Comparison of ENCODE assay signal across 8 cellular contexts in genomic region chr5:107570805-107571531, GRCh38.
DNase-seq lines count a peak whose midpoint lies in the region; ATAC-seq, FAIRE-seq and TF ChIP-seq lines count a peak whose summit lies in the region.

No MANE protein-coding gene starts in this region.

- H3K27ac Mint-ChIP-seq in neural progenitor cell, result peak overlapping the region; percentile 89

- no TSS peak for BruUV-seq in endothelial cell of umbilical vein (replicated peaks; lab: Mats Ljungman, UMichigan)

- H3K9me1 ChIP-seq in endothelial cell of umbilical vein (replicated peaks; ENCODE audit: control insufficient read depth, extremely low read depth, insufficient read depth, low read length), result no peaks in the 10 kb centered on the region

- no peaks in the 10 kb centered on the region for H3K9me3 Mint-ChIP-seq in neural progenitor cell

- DNase-seq in DMS53 (lab: John Stamatoyannopoulos, UW) (peak; percentile 78), SW480 (ENCODE audit: low spot score) (peak; percentile 27), endothelial cell of umbilical vein (ENCODE audit: low read depth, low spot score) (peak; percentile 95), neural progenitor cell (ENCODE audit: low spot score) (peak; percentile 48), substantia nigra (lab: John Stamatoyannopoulos, UW) (no peak), NCI-H2196 treated with DMSO at 0.1 percent for 48 hours (lab: John Stamatoyannopoulos, UW; ENCODE audit: unreplicated experiment) (no peak)

- TF ChIP-seq POLR2A in endothelial cell of umbilical vein (IDR thresholded peaks at IDR 0.05; ENCODE audit: low read depth, low read length), result peak; percentile 33

- H3K4me1 Mint-ChIP-seq in neural progenitor cell, result peaks cover 92% of the 10 kb centered on the region

- peak overlapping the region in 1 of 3 experiments; percentile 59 for H3K4me3 ChIP-seq in endothelial cell of umbilical vein (replicated peaks in 1 of 3; ENCODE audit: insufficient read depth in 1 of 3, low read depth in 1 of 3, low read length in 3 of 3)
- peak overlapping the region; percentile 27 for H3K4me3 ChIP-seq in neural progenitor cell

- H3K4me3 Mint-ChIP-seq in neural progenitor cell, result peak overlapping the region; percentile 75

- H3K27me3 ChIP-seq in endothelial cell of umbilical vein (ENCODE audit: control insufficient read depth in 2 of 2, insufficient read depth in 2 of 2, low read length in 2 of 2), result no peaks in the 10 kb centered on the region
- no peaks in the 10 kb centered on the region for H3K27me3 ChIP-seq in neural progenitor cell

- H4K20me1 ChIP-seq in endothelial cell of umbilical vein (replicated peaks; ENCODE audit: control insufficient read depth, extremely low read depth, insufficient read depth, low read length) (no peaks in the 10 kb centered on the region), neural progenitor cell (ENCODE audit: low read depth) (peaks cover 97% of the 10 kb centered on the region)

- POLR2A ChIA-PET in endothelial cell of umbilical vein (lab: Charles Lee), result no interaction called here

- H2AFZ ChIP-seq in endothelial cell of umbilical vein (ENCODE audit: low read depth, low read length) (no peak overlapping the region), neural progenitor cell (replicated peaks) (no peak overlapping the region)

- dilution Hi-C loops in endothelial cell of umbilical vein (cut with MboI; ENCODE audit: extremely low pct_ligation_motif_present, low sequenced_read_pairs), result no loop called here

- H3K36me3 ChIP-seq in endothelial cell of umbilical vein (ENCODE audit: control insufficient read depth in 2 of 2, extremely low read depth in 1 of 2, insufficient read depth in 2 of 2, low read length in 2 of 2) (no peaks in the 10 kb centered on the region), neural progenitor cell (no peaks in the 10 kb centered on the region)

- H3K27ac ChIP-seq in endothelial cell of umbilical vein (ENCODE audit: insufficient read depth, low read depth, low read length), result peak overlapping the region; percentile 88
- H3K27ac ChIP-seq in neural progenitor cell, result peak overlapping the region; percentile 8
- no peak overlapping the region for H3K27ac ChIP-seq in substantia nigra (ENCODE audit: low read depth, low read length, poor library complexity, severe bottlenecking)

- peak overlapping the region; percentile 83 for H3K4me2 ChIP-seq in endothelial cell of umbilical vein (ENCODE audit: insufficient read depth, low read length)
- peak overlapping the region; percentile 70 for H3K4me2 ChIP-seq in neural progenitor cell

- peaks cover 88% of the 10 kb centered on the region for H3F3A ChIP-seq in neural progenitor cell (ENCODE audit: low read depth)

- H3K9me3 ChIP-seq in endothelial cell of umbilical vein (replicated peaks; ENCODE audit: control insufficient read depth, insufficient read depth, low read length), result no peaks in the 10 kb centered on the region
- H3K9me3 ChIP-seq in neural progenitor cell (ENCODE audit: low read depth), result no peaks in the 10 kb centered on the region

- CTCF ChIA-PET in endothelial cell of umbilical vein (lab: Charles Lee), result interaction anchor here (1.1 to 4.3 kb wide), 22 partner anchors 9 to 1117 kb away, joined by 4 to 65 read pairs (median 13); no protein-coding TSS in a partner anchor

- intact Hi-C loops in endothelial cell of umbilical vein (cut with micrococcal nuclease), result loop anchor here (1.0 to 10.0 kb wide), 7 partner anchors 29 to 1306 kb away; no protein-coding TSS in a partner anchor

- FAIRE-seq in endothelial cell of umbilical vein (lab: Jason Lieb, UNC), result peak; percentile 76

- peak in 1 of 2 donors; percentile 1 for TF ChIP-seq CTCF in endothelial cell of umbilical vein (IDR thresholded peaks at IDR 0.05; ENCODE audit: extremely low read depth in 1 of 2, insufficient read depth in 1 of 2, low read depth in 1 of 2, low read length in 2 of 2)
- TF ChIP-seq CTCF in neural progenitor cell (IDR thresholded peaks at IDR 0.05), result no peak

- peaks cover 3% of the 10 kb centered on the region for H3K27me3 Mint-ChIP-seq in neural progenitor cell (ENCODE audit: insufficient read depth, low read depth)

- H3K9ac ChIP-seq in endothelial cell of umbilical vein (replicated peaks; ENCODE audit: extremely low read depth, insufficient read depth, low read length), result peak overlapping the region; percentile 86
- H3K9ac ChIP-seq in neural progenitor cell, result no peak overlapping the region

- ATAC-seq in GM19372 (IDR thresholded peaks at IDR 0.05; ENCODE audit: low read depth, unreplicated experiment) (peak; percentile 65), HG03354 (IDR thresholded peaks at IDR 0.05; ENCODE audit: poor library complexity, severe bottlenecking, unreplicated experiment) (peak; percentile 89)

- H3K4me1 ChIP-seq in endothelial cell of umbilical vein (ENCODE audit: control insufficient read depth, extremely low read depth, insufficient read depth, low read length) (peaks cover 32% of the 10 kb centered on the region), neural progenitor cell (peaks cover 92% of the 10 kb centered on the region)

- peaks cover 5% of the 10 kb centered on the region for H3K36me3 Mint-ChIP-seq in neural progenitor cell

- H3K79me2 ChIP-seq in endothelial cell of umbilical vein (ENCODE audit: control insufficient read depth, insufficient read depth, low read length) (peaks cover 3% of the 10 kb centered on the region), neural progenitor cell (ENCODE audit: low read depth) (peaks cover 99% of the 10 kb centered on the region)

TF ChIP-seq in endothelial cell of umbilical vein, 7 proteins besides CTCF, POLR2A, EP300 and RAD21:
- TF ChIP-seq FOS (IDR thresholded peaks at IDR 0.05; ENCODE audit: borderline replicate concordance, insufficient read depth, low read length) (no peak), EZH2 (IDR thresholded peaks at IDR 0.05; ENCODE audit: borderline replicate concordance, low read depth, low read length, severe bottlenecking) (no peak), MYC (IDR thresholded peaks at IDR 0.05; ENCODE audit: low read depth, low read length) (no peak), POLR2AphosphoS5 (IDR thresholded peaks at IDR 0.05; ENCODE audit: insufficient read depth, low read depth, low read length) (peak; percentile 26), GATA2 (IDR thresholded peaks at IDR 0.05; ENCODE audit: insufficient read depth, insufficient read length, low read depth, low read length) (no peak), JUN (IDR thresholded peaks at IDR 0.05; ENCODE audit: borderline replicate concordance, insufficient read depth, insufficient read length, low read depth) (no peak), MAX (IDR thresholded peaks at IDR 0.05; ENCODE audit: insufficient read depth, insufficient read length) (no peak)

Comparison
In these comparisons a context has a peak if more than half of its experiments do, and no peak if none do; other contexts are left out.
1. DNase-seq: peak in DMS53 (single experiment), SW480 (single experiment), endothelial cell of umbilical vein (single experiment) and neural progenitor cell (single experiment); none in substantia nigra (0 of 49) and NCI-H2196 treated with DMSO at 0.1 percent for 48 hours (single experiment).